Comparison of ENCODE assay signal across 13 cellular contexts in genomic region chr16:49698416-49698815, GRCh38.
DNase-seq lines count a peak whose midpoint lies in the region; ATAC-seq and TF ChIP-seq lines count a peak whose summit lies in the region.
"Had no signal": no experiment of that assay in that cellular context is flagged by ENCODE, and none has a peak within 500 bp of the region (broad histone marks: within the 10 kb centered on the region; RNA-seq: fewer than 3 reads in every experiment).

No MANE protein-coding gene starts in this region.

- POLR2A ChIA-PET in GM10248 (lab: Yijun Ruan, JAX) = no interaction called here

- no peak for TF ChIP-seq EP300 in tibial nerve (IDR thresholded peaks at IDR 0.05)

- H3K4me3 ChIP-seq in choroid plexus epithelial cell (ENCODE audit: low read depth, low read length) = peak overlapping the region; percentile 42
- peak overlapping the region; percentile 17 for H3K4me3 ChIP-seq in lower lobe of right lung
- H3K4me3 ChIP-seq in tibial nerve = peak overlapping the region in 1 of 4 donors; percentile 28
- H3K4me3 ChIP-seq: right lobe of liver had no signal

- H3K9me3 ChIP-seq in lower lobe of right lung = no peaks in the 10 kb centered on the region
- H3K9me3 ChIP-seq in tibial nerve = no peaks in the 10 kb centered on the region
- H3K9me3 ChIP-seq: right lobe of liver had no signal

- no peaks in the 10 kb centered on the region for H3K36me3 ChIP-seq in lower lobe of right lung
- no peaks in the 10 kb centered on the region for H3K36me3 ChIP-seq in tibial nerve
- H3K36me3 ChIP-seq: right lobe of liver had no signal

- no peak for ATAC-seq in lower lobe of right lung
- no peak for ATAC-seq in GM21526 (IDR thresholded peaks at IDR 0.05; ENCODE audit: low FRiP score, unreplicated experiment)
- no peak for ATAC-seq in GM18868 (IDR thresholded peaks at IDR 0.05; ENCODE audit: unreplicated experiment)
- ATAC-seq: PC-3, right lobe of liver had no signal

- CTCF ChIA-PET in GM10248 (lab: Yijun Ruan, JAX) = no interaction called here

- intact Hi-C loops in lower lobe of right lung (cut with DNase I) = no loop called here

- DNase-seq in NCI-H2227 (lab: John Stamatoyannopoulos, UW; ENCODE audit: unreplicated experiment) (peak; percentile 29), choroid plexus epithelial cell (ENCODE audit: low read depth) (peak; percentile 30), lower lobe of right lung (no peak), tibial nerve (ENCODE audit: low spot score in 2 of 2) (peak in 1 of 2 donors; percentile 6), A172 (ENCODE audit: low spot score) (no peak), GM10248 (ENCODE audit: extremely low spot score) (no peak)
- DNase-seq: activated CD8-positive, alpha-beta memory T cell treated with anti-CD3 and anti-CD28 coated beads for 24 hours; H7; KBM-7; PC-3 had no signal

- H3K27me3 ChIP-seq in lower lobe of right lung (ENCODE audit: low read depth) = peaks cover 4% of the 10 kb centered on the region
- H3K27me3 ChIP-seq in tibial nerve = no peaks in the 10 kb centered on the region
- H3K27me3 ChIP-seq: right lobe of liver had no signal

- TF ChIP-seq CTCF in choroid plexus epithelial cell (conservative IDR thresholded peaks at IDR 0.05; ENCODE audit: low read depth, low read length) = no peak
- TF ChIP-seq CTCF in lower lobe of right lung (IDR thresholded peaks at IDR 0.05) = no peak
- no peak for TF ChIP-seq CTCF in tibial nerve (IDR thresholded peaks at IDR 0.05)
- no peak for TF ChIP-seq CTCF in GM10248 (IDR thresholded peaks at IDR 0.05; ENCODE audit: control extremely low read depth, extremely low read depth, low read depth, missing control alignments)

- 61 to 66% methylated on average over 28 of the region's 28 CpGs for whole genome bisulfite sequencing in tibial nerve, 2 donors

- TF ChIP-seq POLR2A in tibial nerve (IDR thresholded peaks at IDR 0.05) = no peak

- H3K27ac ChIP-seq in lower lobe of right lung (peak overlapping the region; percentile 69), tibial nerve (peak overlapping the region; percentile 11 to 79 (median 66))
- H3K27ac ChIP-seq: right lobe of liver had no signal

- H3K4me1 ChIP-seq in lower lobe of right lung = peaks cover 20% of the 10 kb centered on the region
- peaks cover 0 to 54% (median 13%) of the 10 kb centered on the region in 4 donors for H3K4me1 ChIP-seq in tibial nerve
- H3K4me1 ChIP-seq: right lobe of liver had no signal

Comparison
In these comparisons a context has a peak if more than half of its experiments do, and no peak if none do; other contexts are left out.
1. DNase-seq: peak in NCI-H2227 (single experiment) and choroid plexus epithelial cell (single experiment); none in lower lobe of right lung (single experiment), A172 (single experiment) and GM10248 (single experiment).